Comparison of ENCODE assay signal across 28 cellular contexts in genomic region chr20:32786059-32786760, GRCh38.
"Had no signal": no experiment of that assay in that cellular context is flagged by ENCODE, and none has a peak within 500 bp of the region (broad histone marks: within the 10 kb centered on the region; RNA-seq: fewer than 3 reads in every experiment).

No MANE protein-coding gene starts in this region.

- H3K27me3 ChIP-seq: colonic mucosa, esophagus squamous epithelium, heart right ventricle, neural progenitor cell, suprapubic skin, transverse colon, vagina had no signal

- H3K27ac ChIP-seq: colonic mucosa, esophagus squamous epithelium, heart right ventricle, lower lobe of right lung, neural progenitor cell, parathyroid adenoma, prostate gland, suprapubic skin, transverse colon, vagina had no signal

- DNase-seq: colonic mucosa; effector CD8-positive, alpha-beta T cell; erythroblast; esophagus squamous epithelium; foreskin melanocyte; glutamatergic neuron; heart right ventricle; hippocampal formation; immature natural killer cell; left ventricle myocardium superior; lower lobe of right lung; naive thymus-derived CD8-positive, alpha-beta T cell; right cardiac atrium; stimulated activated CD4-positive, alpha-beta T cell treated with anti-CD3 and anti-CD28 coated beads, Interleukin-12 subunit alpha, Interleukin-12 subunit beta, amount 100 ng/mL, for 4 hours; stimulated activated CD4-positive, alpha-beta T cell treated with anti-CD3 and anti-CD28 coated beads, Interleukin-1b, Interleukin-23, amount 100 ng/mL, for 48 hours; stimulated activated CD4-positive, alpha-beta T cell treated with anti-CD3 and anti-CD28 coated beads, Interleukin-4, amount 100 ng/mL, for 1 hour; stimulated activated CD8-positive, alpha-beta memory T cell treated with anti-CD3 and anti-CD28 coated beads, Interleukin-4, amount 100 ng/mL, for 48 hours; stimulated activated naive CD4-positive, alpha-beta T cell; stimulated activated naive CD8-positive, alpha-beta T cell treated with anti-CD3 and anti-CD28 coated beads, Interleukin-15, amount 100 ng/mL, for 72 hours; transverse colon had no signal

- H3K79me2 ChIP-seq: parathyroid adenoma had no signal

- H3K27me3 Mint-ChIP-seq: dendritic cell treated with granulocyte-macrophage colony-stimulating factor and Interleukin-4, amounts not matched to agents 40 ng/mL and 50 ng/mL, for 4 days; naive thymus-derived CD8-positive, alpha-beta T cell; stimulated activated naive CD8-positive, alpha-beta T cell treated with anti-CD3 and anti-CD28 coated beads, Interleukin-15, amount 100 ng/mL, for 72 hours had no signal

- H3K9me3 Mint-ChIP-seq: dendritic cell treated with granulocyte-macrophage colony-stimulating factor and Interleukin-4, amounts not matched to agents 40 ng/mL and 50 ng/mL, for 4 days; immature natural killer cell; naive thymus-derived CD8-positive, alpha-beta T cell; neural progenitor cell; stimulated activated naive CD8-positive, alpha-beta T cell treated with anti-CD3 and anti-CD28 coated beads, Interleukin-15, amount 100 ng/mL, for 72 hours had no signal

- H3K4me3 Mint-ChIP-seq: dendritic cell treated with granulocyte-macrophage colony-stimulating factor and Interleukin-4, amounts not matched to agents 40 ng/mL and 50 ng/mL, for 4 days; immature natural killer cell; naive thymus-derived CD8-positive, alpha-beta T cell; neural progenitor cell; stimulated activated naive CD8-positive, alpha-beta T cell treated with anti-CD3 and anti-CD28 coated beads, Interleukin-15, amount 100 ng/mL, for 72 hours had no signal

- H3K9me3 ChIP-seq: colonic mucosa, esophagus squamous epithelium, heart right ventricle, lower lobe of right lung, prostate gland, suprapubic skin, transverse colon, vagina had no signal

- H3K4me1 ChIP-seq: colonic mucosa, esophagus squamous epithelium, heart right ventricle, lower lobe of right lung, parathyroid adenoma, prostate gland, suprapubic skin, transverse colon, vagina had no signal

- H3K4me3 ChIP-seq: colonic mucosa, esophagus squamous epithelium, heart right ventricle, lower lobe of right lung, neural progenitor cell, prostate gland, smooth muscle cell, suprapubic skin, transverse colon, vagina had no signal

- ATAC-seq: heart right ventricle; left ventricle myocardium superior; lower lobe of right lung; naive thymus-derived CD8-positive, alpha-beta T cell; right cardiac atrium; stimulated activated naive CD8-positive, alpha-beta T cell treated with anti-CD3 and anti-CD28 coated beads, Interleukin-15, amount 100 ng/mL, for 72 hours had no signal

- FAIRE-seq: keratinocyte had no signal

- H3K4me1 Mint-ChIP-seq: stimulated activated naive CD8-positive, alpha-beta T cell treated with anti-CD3 and anti-CD28 coated beads, Interleukin-15, amount 100 ng/mL, for 72 hours had no signal

- H3K9ac ChIP-seq: neural progenitor cell, parathyroid adenoma had no signal

- H2AFZ ChIP-seq: neural progenitor cell, parathyroid adenoma had no signal

- H3K27ac Mint-ChIP-seq: dendritic cell treated with granulocyte-macrophage colony-stimulating factor and Interleukin-4, amounts not matched to agents 40 ng/mL and 50 ng/mL, for 4 days; neural progenitor cell; stimulated activated naive CD8-positive, alpha-beta T cell treated with anti-CD3 and anti-CD28 coated beads, Interleukin-15, amount 100 ng/mL, for 72 hours had no signal

- H3K36me3 Mint-ChIP-seq: immature natural killer cell had no signal

- H3K4me2 ChIP-seq: neural progenitor cell, smooth muscle cell had no signal

- H3K36me3 ChIP-seq: colonic mucosa, lower lobe of right lung, prostate gland, transverse colon, vagina had no signal
